In the genomic region with DNA sequence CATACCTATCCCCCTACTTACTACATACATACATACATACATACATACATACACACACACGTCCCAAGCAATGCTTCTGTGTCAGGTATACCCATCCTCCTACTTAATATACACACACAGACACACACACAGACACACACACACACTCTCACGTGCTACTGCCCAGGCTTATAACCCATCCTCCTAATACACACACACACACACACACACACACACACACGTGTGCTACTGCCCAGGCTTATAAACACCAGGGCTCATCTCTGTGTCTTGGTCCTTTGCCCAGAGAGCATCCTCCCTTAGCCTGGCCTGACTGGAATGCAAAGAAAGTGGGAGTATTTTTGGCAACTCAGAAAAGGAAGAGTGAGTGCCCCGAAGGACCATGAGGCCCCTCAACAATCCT, we compare ENCODE assay signal across 15 cellular contexts.
DNase-seq lines count a peak whose midpoint lies in the region; TF ChIP-seq lines count a peak whose summit lies in the region.
"Had no signal": no experiment of that assay in that cellular context is flagged by ENCODE, and none has a peak within 500 bp of the region (broad histone marks: within the 10 kb centered on the region; RNA-seq: fewer than 3 reads in every experiment).

No MANE protein-coding gene starts in this region.

- peaks cover 71% of the 10 kb centered on the region for H3K4me1 Mint-ChIP-seq in brain

- no peaks in the 10 kb centered on the region for H3K9me3 ChIP-seq in hepatocyte (ENCODE audit: low read depth)
- no peaks in the 10 kb centered on the region for H3K9me3 ChIP-seq in effector memory CD4-positive, alpha-beta T cell (ENCODE audit: control insufficient read depth, low read length)
- H3K9me3 ChIP-seq: MG63 had no signal

- no peak overlapping the region for H3K4me3 Mint-ChIP-seq in brain
- H3K4me3 Mint-ChIP-seq: GM23338 had no signal

- H4K20me1 ChIP-seq in hepatocyte (ENCODE audit: insufficient read depth, poor library complexity, severe bottlenecking) = no peaks in the 10 kb centered on the region

- no peaks in the 10 kb centered on the region for H3K27me3 ChIP-seq in hepatocyte
- no peaks in the 10 kb centered on the region for H3K27me3 ChIP-seq in effector memory CD4-positive, alpha-beta T cell (replicated peaks; ENCODE audit: control insufficient read depth, insufficient read depth, low read length, poor library complexity, severe bottlenecking)
- H3K27me3 ChIP-seq: MG63 had no signal

- no peaks in the 10 kb centered on the region for H3K36me3 ChIP-seq in hepatocyte (replicated peaks; ENCODE audit: insufficient read depth, low read depth)
- peaks cover 7% of the 10 kb centered on the region for H3K36me3 ChIP-seq in effector memory CD4-positive, alpha-beta T cell (ENCODE audit: control insufficient read depth, insufficient read depth, low read length)
- H3K36me3 ChIP-seq: MG63 had no signal

- H3K4me1 ChIP-seq in hepatocyte (ENCODE audit: insufficient read depth) = no peaks in the 10 kb centered on the region
- no peaks in the 10 kb centered on the region for H3K4me1 ChIP-seq in effector memory CD4-positive, alpha-beta T cell (ENCODE audit: control insufficient read depth, insufficient read depth, low read length, poor library complexity, severe bottlenecking)

- H3K27ac ChIP-seq in hepatocyte = no peak overlapping the region
- H3K27ac ChIP-seq in effector memory CD4-positive, alpha-beta T cell (ENCODE audit: insufficient read depth, low read length, poor library complexity, severe bottlenecking) = no peak overlapping the region
- H3K27ac ChIP-seq: C4-2B had no signal

- peak overlapping the region in 3 of 5 experiments; percentile 5 to 44 (median 10) for H3K27ac Mint-ChIP-seq in brain
- H3K27ac Mint-ChIP-seq: GM23338 had no signal

- no peaks in the 10 kb centered on the region for H3K9me3 Mint-ChIP-seq in brain
- H3K9me3 Mint-ChIP-seq: GM23338 had no signal

- TF ChIP-seq CTCF in brain (conservative IDR thresholded peaks at IDR 0.05) (no peak), hepatocyte (IDR thresholded peaks at IDR 0.05; ENCODE audit: poor library complexity) (no peak)

- H3K9me2 ChIP-seq in hepatocyte (replicated peaks; ENCODE audit: insufficient read depth) = no peaks in the 10 kb centered on the region

- H3K4me3 ChIP-seq in hepatocyte = no peak overlapping the region
- H3K4me3 ChIP-seq in effector memory CD4-positive, alpha-beta T cell (ENCODE audit: insufficient read depth, low read depth, low read length, poor library complexity, severe bottlenecking) = no peak overlapping the region
- H3K4me3 ChIP-seq: GM23338, MG63 had no signal

- no peaks in the 10 kb centered on the region for H3K36me3 Mint-ChIP-seq in brain

- no peak overlapping the region for H2AFZ ChIP-seq in hepatocyte
- H2AFZ ChIP-seq: GM23338 had no signal

- 79% methylated on average over 4 of the region's 4 CpGs for WGBS in hepatocyte (ENCODE audit: low lambda C conversion rate, missing lambda C conversion rate)

- H3K27me3 Mint-ChIP-seq in brain = no peaks in the 10 kb centered on the region

- no peaks in the 10 kb centered on the region for H3K79me2 ChIP-seq in hepatocyte

- DNase-seq in GM04503 (ENCODE audit: low read depth) = peak; percentile 5
- DNase-seq in hepatocyte (ENCODE audit: low spot score) = peak; percentile 28
- DNase-seq in NCI-H510A treated with DMSO at 0.1 percent for 48 hours (lab: John Stamatoyannopoulos, UW) = no peak
- no peak for DNase-seq in midbrain (lab: John Stamatoyannopoulos, UW)
- DNase-seq in NCI-H1105 treated with DMSO at 0.1 percent for 48 hours (lab: John Stamatoyannopoulos, UW) = no peak
- no peak for DNase-seq in effector memory CD4-positive, alpha-beta T cell
- DNase-seq: COR-L47, MG63, NCI-H1092 treated with DMSO at 0.1 percent for 48 hours, NCI-H187, NCI-H2171, SHP77 had no signal

- H3K4me2 ChIP-seq in hepatocyte = no peak overlapping the region
- H3K4me2 ChIP-seq: GM23338 had no signal

Comparison
In these comparisons a context has a peak if more than half of its experiments do, and no peak if none do; other contexts are left out.
1. DNase-seq: peak in GM04503 (single experiment) and hepatocyte (single experiment); none in NCI-H510A treated with DMSO at 0.1 percent for 48 hours (single experiment), midbrain (single experiment), NCI-H1105 treated with DMSO at 0.1 percent for 48 hours (single experiment) and effector memory CD4-positive, alpha-beta T cell (0 of 3).